Comparison of ENCODE assay signal across 24 cellular contexts in genomic region chr6:52190409-52190808, GRCh38. TPM values are rescaled to one million over a fixed set of nuclear protein-coding genes. Genes with fewer than 3 reads are reported as not detected.
DNase-seq lines count a peak whose midpoint lies in the region; ATAC-seq, FAIRE-seq and TF ChIP-seq lines count a peak whose summit lies in the region.
"Had no signal": no experiment of that assay in that cellular context is flagged by ENCODE, and none has a peak within 500 bp of the region (broad histone marks: within the 10 kb centered on the region; RNA-seq: fewer than 3 reads in every experiment).

No MANE protein-coding gene starts in this region.

- no TSS peak for BruUV-seq in GM12878 (replicated peaks; lab: Mats Ljungman, UMichigan)

- H4K20me1 ChIP-seq in GM12878 (ENCODE audit: control insufficient read depth, insufficient read depth): no peaks in the 10 kb centered on the region
- H4K20me1 ChIP-seq: BLaER1 had no signal

- TF ChIP-seq RAD21 in GM12878 (IDR thresholded peaks at IDR 0.05; ENCODE audit: insufficient read depth, low read depth, low read length): no peak

- no peaks in the 10 kb centered on the region for H3K9me3 Mint-ChIP-seq in CD4-positive, alpha-beta memory T cell
- H3K9me3 Mint-ChIP-seq: CD8-positive, alpha-beta memory T cell; IgD-negative memory B cell had no signal

- H3K9ac ChIP-seq in GM12878 (ENCODE audit: control insufficient read depth, insufficient read depth, low read length): no peak overlapping the region
- H3K9ac ChIP-seq: BLaER1 had no signal

- peaks cover 21 to 22% of the 10 kb centered on the region in 2 donors for H3K27me3 Mint-ChIP-seq in CD4-positive, alpha-beta memory T cell

- no peaks in the 10 kb centered on the region for H3K36me3 ChIP-seq in GM12878 (ENCODE audit: control insufficient read depth in 2 of 2, insufficient read depth in 2 of 2, low read length in 1 of 2)
- H3K36me3 ChIP-seq in CD4-positive, alpha-beta memory T cell (ENCODE audit: insufficient read depth, low read length): no peaks in the 10 kb centered on the region
- H3K36me3 ChIP-seq: BLaER1 had no signal

- SMC1A ChIA-PET in GM12878 (lab: Charles Lee; ENCODE audit: uncharacterized antibody, unreplicated experiment): interaction anchor here (1.1 kb wide), 1 partner anchor 12 kb away, joined by 3 read pairs; no protein-coding TSS in a partner anchor

- TF ChIP-seq CTCF in GM12865 (IDR thresholded peaks at IDR 0.05; ENCODE audit: insufficient read depth, low read depth, low read length, missing control alignments): no peak
- TF ChIP-seq CTCF in GM12878 (IDR thresholded peaks at IDR 0.05 in 2 of 3, conservative IDR thresholded peaks at IDR 0.05 in 1 of 3; ENCODE audit: control insufficient read depth in 2 of 3, extremely low read depth in 1 of 3, insufficient read depth in 1 of 3, low read depth in 3 of 3, low read length in 3 of 3): no peak

- H2AFZ ChIP-seq in GM12878 (ENCODE audit: control insufficient read depth, low read depth, low read length): peak overlapping the region; percentile 15; the same call in 1 of the 2 replicates

- H3K27ac ChIP-seq in GM12878 (ENCODE audit: control insufficient read depth, insufficient read depth): peak overlapping the region; percentile 30; the same call in 1 of the 2 replicates
- no peak overlapping the region for H3K27ac ChIP-seq in CD4-positive, alpha-beta memory T cell (ENCODE audit: low read depth, low read length)
- H3K27ac ChIP-seq: BLaER1, SK-N-MC had no signal

- TF ChIP-seq POLR2A in GM12878 (IDR thresholded peaks at IDR 0.05; ENCODE audit: low read depth, low read length): no peak

- peaks cover 24% of the 10 kb centered on the region for H3K4me1 ChIP-seq in GM12878 (ENCODE audit: control insufficient read depth, insufficient read depth, low read length)
- H3K4me1 ChIP-seq in CD4-positive, alpha-beta memory T cell (ENCODE audit: insufficient read depth, low read length): no peaks in the 10 kb centered on the region
- H3K4me1 ChIP-seq: BLaER1 had no signal

- no peaks in the 10 kb centered on the region for H3K36me3 Mint-ChIP-seq in CD4-positive, alpha-beta memory T cell
- H3K36me3 Mint-ChIP-seq: CD8-positive, alpha-beta memory T cell; IgD-negative memory B cell had no signal

- no peak for FAIRE-seq in GM12878 (lab: Jason Lieb, UNC)
- FAIRE-seq: D721Med, H54, RCC 7860 had no signal

- H3K4me3 Mint-ChIP-seq in CD4-positive, alpha-beta memory T cell: peak overlapping the region in 1 of 8 donors; percentile 26
- H3K4me3 Mint-ChIP-seq: IgD-negative memory B cell had no signal

- no peaks in the 10 kb centered on the region; the same call in 1 of the 3 replicates for H3K9me3 ChIP-seq in GM12878 (replicated peaks; ENCODE audit: control insufficient read depth, insufficient read depth, low read length)
- no peaks in the 10 kb centered on the region for H3K9me3 ChIP-seq in CD4-positive, alpha-beta memory T cell (ENCODE audit: control insufficient read depth in 1 of 2, low read length in 2 of 2)
- H3K9me3 ChIP-seq: BLaER1 had no signal

- ATAC-seq in GM19351 (IDR thresholded peaks at IDR 0.05; ENCODE audit: unreplicated experiment): peak; percentile 59
- peak; percentile 71 for ATAC-seq in HG02870 (IDR thresholded peaks at IDR 0.05; ENCODE audit: unreplicated experiment)
- peak; percentile 26; the same call in 1 of the 3 replicates for ATAC-seq in GM12878
- ATAC-seq in GM21737 (IDR thresholded peaks at IDR 0.05; ENCODE audit: unreplicated experiment): no peak
- ATAC-seq in HG03565 (IDR thresholded peaks at IDR 0.05; ENCODE audit: unreplicated experiment): no peak

- CTCF ChIA-PET in GM12878 (lab: Yijun Ruan, JAX): no interaction called here
- CTCF ChIA-PET in CD4-positive, alpha-beta memory T cell (lab: Charles Lee; ENCODE audit: partially characterized antibody): no interaction called here

- H3K4me2 ChIP-seq in GM12878 (ENCODE audit: control insufficient read depth, insufficient read depth): peak overlapping the region; percentile 19; the same call in 1 of the 2 replicates
- H3K4me2 ChIP-seq: BLaER1 had no signal

- POLR2A ChIA-PET in GM12878 (lab: Charles Lee): no interaction called here
- POLR2A ChIA-PET in CD4-positive, alpha-beta memory T cell (lab: Charles Lee; ENCODE audit: partially characterized antibody): no interaction called here

- intact Hi-C loops in GM12878 (cut with micrococcal nuclease; ENCODE audit: unreplicated experiment): no loop called here
- intact Hi-C loops in CD4-positive, alpha-beta memory T cell (cut with micrococcal nuclease): no loop called here

- peaks cover 0 to 4% (median 2%) of the 10 kb centered on the region in 4 donors for H3K4me1 Mint-ChIP-seq in CD4-positive, alpha-beta memory T cell
- H3K4me1 Mint-ChIP-seq: CD8-positive, alpha-beta memory T cell; IgD-negative memory B cell had no signal

- 16% methylated on average over 3 of the region's 3 CpGs for WGBS in GM12878 (ENCODE audit: insufficient coverage, insufficient replicate concordance, low lambda C conversion rate, missing lambda C conversion rate)

- no peaks in the 10 kb centered on the region for H3K27me3 ChIP-seq in GM12878 (replicated peaks in 1 of 2; ENCODE audit: control insufficient read depth in 2 of 2, insufficient read depth in 2 of 2, low read length in 1 of 2)
- H3K27me3 ChIP-seq in CD4-positive, alpha-beta memory T cell (ENCODE audit: insufficient read depth, low read length): no peaks in the 10 kb centered on the region
- H3K27me3 ChIP-seq: BLaER1 had no signal

- no peaks in the 10 kb centered on the region for H3K79me2 ChIP-seq in GM12878 (ENCODE audit: control insufficient read depth, insufficient read depth, low read length)

- no peak overlapping the region for H3K27ac Mint-ChIP-seq in CD4-positive, alpha-beta memory T cell
- H3K27ac Mint-ChIP-seq: IgD-negative memory B cell had no signal

- TF ChIP-seq EP300 in GM12878 (IDR thresholded peaks at IDR 0.05; ENCODE audit: borderline replicate concordance in 1 of 2, control insufficient read depth in 1 of 2, low read depth in 2 of 2, low read length in 2 of 2): no peak

- DNase-seq in GM12865 (ENCODE audit: low read depth): peak; percentile 73
- no peak for DNase-seq in GM12878 (ENCODE audit: low read depth, low spot score)
- no peak for DNase-seq in DMS153 treated with DMSO at 0.1 percent for 48 hours (lab: John Stamatoyannopoulos, UW; ENCODE audit: unreplicated experiment)
- no peak for DNase-seq in CD4-positive, alpha-beta memory T cell
- DNase-seq: 8988T; CD8-positive, alpha-beta memory T cell; DMS79 treated with DMSO at 0.1 percent for 48 hours; NCI-H1417; NCI-H1930; NCI-H446; NCI-H69; Right ventricle myocardium superior had no signal

- in situ Hi-C loops in GM12878 (cut with MboI): no loop called here

- RAD21 ChIA-PET in GM12878 (lab: Charles Lee; ENCODE audit: unreplicated experiment): no interaction called here

- H3K4me3 ChIP-seq in GM12865 (ENCODE audit: low read depth, low read length) (no peak overlapping the region), GM12878 (no peak overlapping the region)
- no peak overlapping the region for H3K4me3 ChIP-seq in CD4-positive, alpha-beta memory T cell (ENCODE audit: low read length in 2 of 2)
- H3K4me3 ChIP-seq: BLaER1, SK-N-MC had no signal

TF ChIP-seq in GM12878, 131 proteins besides CTCF, POLR2A, EP300 and RAD21 (continues in another document):
- TF ChIP-seq ASH2L (IDR thresholded peaks at IDR 0.05; ENCODE audit: borderline replicate concordance, low read depth) (no peak), GABPA (IDR thresholded peaks at IDR 0.05; ENCODE audit: low read depth) (no peak), CBX3 (IDR thresholded peaks at IDR 0.05; ENCODE audit: borderline replicate concordance, low read depth) (no peak)

RNA-seq across cellular contexts. Expression of gene IL17A, which starts 4.2 kb away (rescaled TPM):
- total RNA-seq in GM12878 (2013; cell fraction: nucleolus; rRNA removed): not detected in 2 replicates
- total RNA-seq in GM12878 (2014; rRNA removed) (not detected in 2 replicates), GM12878 (2014; rRNA removed; fragmentation: Illumina TruSeq; extraction: Trizol) (not detected in 2 replicates), GM12878 (2021) (not detected in 2 replicates)
- not detected for polyA plus RNA-seq in GM12878 (2011; ENCODE audit: low read depth)
- polyA plus RNA-seq in GM12878 (2011; rRNA removed) (not detected in 2 replicates), GM12878 (2014; fragmentation: Illumina TruSeq; extraction: Trizol) (not detected in 2 replicates), GM12878 (2014; fragmentation: Nextera tagmentation; extraction: Ambion mirVana) (not detected), GM12878 (2014; rRNA removed) (not detected in 2 replicates), GM12878 (2016; fragmentation: Nextera tagmentation; extraction: Ambion mirVana) (not detected)
- polyA plus RNA-seq in GM12878 (2011; cell fraction: cytosol; rRNA removed): not detected in 2 replicates
- polyA plus RNA-seq in GM12878 (2011; cell fraction: nucleus; rRNA removed): not detected in 2 replicates
- not detected in 2 replicates for polyA plus RNA-seq in GM12878 (2012)
- not detected in 2 replicates for polyA minus RNA-seq in GM12878 (2011; rRNA and poly(A)+ RNA removed)
- not detected in 2 replicates for polyA minus RNA-seq in GM12878 (2011; cell fraction: cytosol; rRNA and poly(A)+ RNA removed)
- polyA minus RNA-seq in GM12878 (2011; cell fraction: nucleus; rRNA and poly(A)+ RNA removed): not detected in 2 replicates
- not detected for total RNA-seq in CD4-positive, alpha-beta memory T cell
- under 1 TPM; 0.13 to 0.16 TPM for polyA plus RNA-seq in CD4-positive, alpha-beta memory T cell
- total RNA-seq: G401, LHCN-M2, Right ventricle myocardium superior had no signal
- polyA plus RNA-seq: CD8-positive, alpha-beta memory T cell; IgD-negative memory B cell had no signal

RNA-seq across cellular contexts. Expression of gene IL17F, which starts 53.9 kb away (rescaled TPM):
- total RNA-seq in GM12878 (2013; cell fraction: nucleolus; rRNA removed): not detected in 2 replicates
- total RNA-seq in GM12878 (2014; rRNA removed): not detected in 2 replicates
- total RNA-seq in GM12878 (2014; rRNA removed; fragmentation: Illumina TruSeq; extraction: Trizol): not detected in 2 replicates
- not detected in 2 replicates for total RNA-seq in GM12878 (2021)
- polyA plus RNA-seq in GM12878 (2011; ENCODE audit: low read depth): not detected
- polyA plus RNA-seq in GM12878 (2011; rRNA removed): not detected in 2 replicates
- polyA plus RNA-seq in GM12878 (2011; cell fraction: cytosol; rRNA removed): not detected in 2 replicates
- not detected in 2 replicates for polyA plus RNA-seq in GM12878 (2011; cell fraction: nucleus; rRNA removed)
- not detected in 2 replicates for polyA plus RNA-seq in GM12878 (2012)
- not detected in 2 replicates for polyA plus RNA-seq in GM12878 (2014; fragmentation: Illumina TruSeq; extraction: Trizol)
- polyA plus RNA-seq in GM12878 (2014; fragmentation: Nextera tagmentation; extraction: Ambion mirVana): not detected
- polyA plus RNA-seq in GM12878 (2014; rRNA removed): not detected in 2 replicates
- under 1 TPM in 1 of 2 experiments, not detected in 1; 0.20 TPM for polyA plus RNA-seq in GM12878 (2016; fragmentation: Nextera tagmentation; extraction: Ambion mirVana)
- not detected in 2 replicates for polyA minus RNA-seq in GM12878 (2011; rRNA and poly(A)+ RNA removed)
- not detected in 2 replicates for polyA minus RNA-seq in GM12878 (2011; cell fraction: cytosol; rRNA and poly(A)+ RNA removed)
- polyA minus RNA-seq in GM12878 (2011; cell fraction: nucleus; rRNA and poly(A)+ RNA removed): not detected in 2 replicates
- not detected for total RNA-seq in CD4-positive, alpha-beta memory T cell
- polyA plus RNA-seq in CD4-positive, alpha-beta memory T cell: not detected
- total RNA-seq: G401, LHCN-M2, Right ventricle myocardium superior had no signal
- polyA plus RNA-seq: CD8-positive, alpha-beta memory T cell; IgD-negative memory B cell had no signal

Comparison
In these comparisons a context has a peak if more than half of its experiments do, and no peak if none do; other contexts are left out.
1. ATAC-seq: peak in GM19351 (single experiment), HG02870 (single experiment) and GM12878 (single experiment); none in GM21737 (single experiment) and HG03565 (single experiment).